ENCODE assay signal across 22 cellular contexts in the genomic region with DNA sequence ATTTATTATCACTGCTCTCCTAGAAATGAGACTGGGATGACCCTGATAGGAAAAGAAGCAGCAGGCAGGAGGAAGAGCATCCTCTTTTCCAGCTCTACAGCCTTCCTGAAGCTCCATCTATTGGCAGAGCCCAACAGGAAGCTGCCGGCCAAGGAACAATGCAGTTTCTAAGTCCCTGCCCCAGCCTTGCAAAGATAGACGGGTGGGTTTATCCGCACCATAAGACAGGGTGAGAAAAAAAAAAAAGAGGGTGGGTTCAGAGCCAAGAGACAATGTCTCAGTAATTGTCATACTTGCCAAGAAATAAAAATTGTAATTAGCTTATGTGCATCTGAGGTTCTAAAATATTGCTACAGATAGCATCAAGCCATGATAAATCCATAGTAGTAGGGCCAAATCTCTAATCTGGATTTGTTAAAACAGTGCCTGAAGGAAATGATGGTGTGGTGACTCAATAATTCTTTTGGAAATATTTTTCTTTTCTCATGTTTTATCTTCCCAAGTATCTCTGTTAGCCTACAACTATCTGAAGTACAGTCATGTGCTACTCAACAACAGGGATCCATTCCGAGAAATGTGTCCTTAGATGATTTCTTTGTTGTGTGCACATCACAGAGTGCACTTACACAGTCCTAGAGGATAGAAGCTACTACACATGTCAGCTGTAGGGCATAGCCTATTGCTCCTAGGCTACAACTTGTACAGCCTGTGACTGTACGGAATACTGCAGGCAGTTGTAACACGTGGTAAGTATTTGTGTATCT.
DNase-seq lines count a peak whose midpoint lies in the region; ATAC-seq, FAIRE-seq and TF ChIP-seq lines count a peak whose summit lies in the region.
"Had no signal": no experiment of that assay in that cellular context is flagged by ENCODE, and none has a peak within 500 bp of the region (broad histone marks: within the 10 kb centered on the region; RNA-seq: fewer than 3 reads in every experiment).

No MANE protein-coding gene starts in this region.

- H2BK5ac ChIP-seq in mesenchymal stem cell (ENCODE audit: low read depth, low read length, poor library complexity, severe bottlenecking): no peak overlapping the region

- no peak overlapping the region for H2AK5ac ChIP-seq in mesenchymal stem cell (ENCODE audit: low read length, severe bottlenecking)

- H3K9me3 ChIP-seq in endothelial cell of umbilical vein (replicated peaks; ENCODE audit: control insufficient read depth, insufficient read depth, low read length): no peaks in the 10 kb centered on the region
- H3K9me3 ChIP-seq in mesenchymal stem cell (ENCODE audit: control insufficient read depth, low read length): no peaks in the 10 kb centered on the region
- H3K9me3 ChIP-seq in stomach: no peaks in the 10 kb centered on the region
- H3K9me3 ChIP-seq: ovary, uterus had no signal

- H3K4ac ChIP-seq in mesenchymal stem cell (ENCODE audit: low read depth in 1 of 2, low read length in 2 of 2): no peak overlapping the region

- H3K23ac ChIP-seq in mesenchymal stem cell (ENCODE audit: low read length in 2 of 2): no peak overlapping the region

- CTCF ChIA-PET in endothelial cell of umbilical vein (lab: Charles Lee): no interaction called here

- BruUV-seq in endothelial cell of umbilical vein (replicated peaks; lab: Mats Ljungman, UMichigan): no TSS peak

- WGBS in mesenchymal stem cell: 93% methylated on average over 4 of the region's 6 CpGs
- WGBS in stomach, 5 donors: 73 to 85% (median 77%) methylated on average over 6 of the region's 6 CpGs

- dilution Hi-C loops in endothelial cell of umbilical vein (cut with MboI; ENCODE audit: extremely low pct_ligation_motif_present, low sequenced_read_pairs): no loop called here

- H3K36me3 ChIP-seq in endothelial cell of umbilical vein (ENCODE audit: control insufficient read depth in 2 of 2, extremely low read depth in 1 of 2, insufficient read depth in 2 of 2, low read length in 2 of 2): no peaks in the 10 kb centered on the region
- H3K36me3 ChIP-seq in mesenchymal stem cell (ENCODE audit: control insufficient read depth in 1 of 2, insufficient read depth in 2 of 2, low read depth in 1 of 2, low read length in 2 of 2): no peaks in the 10 kb centered on the region
- no peaks in the 10 kb centered on the region for H3K36me3 ChIP-seq in stomach
- H3K36me3 ChIP-seq: BLaER1 treated with 17β-estradiol and CSF1 and Interleukin-3, amounts not matched to agents 10 nM and 100 nM; heart right ventricle; ovary; uterus had no signal

- no peak overlapping the region for H2BK15ac ChIP-seq in mesenchymal stem cell (ENCODE audit: low read depth, poor library complexity, severe bottlenecking)

- no peaks in the 10 kb centered on the region for H3K79me1 ChIP-seq in mesenchymal stem cell (replicated peaks; ENCODE audit: low read length, poor library complexity, severe bottlenecking)

- TF ChIP-seq EP300 in stomach (IDR thresholded peaks at IDR 0.05): no peak

- no peak overlapping the region for H2BK120ac ChIP-seq in mesenchymal stem cell (ENCODE audit: low read depth, low read length)

- no peak for ATAC-seq in HG03439 (IDR thresholded peaks at IDR 0.05; ENCODE audit: unreplicated experiment)
- ATAC-seq: activated naive CD4-positive, alpha-beta T cell treated with anti-CD3 and anti-CD28 coated beads, Interleukin-2, amount 50 U/mL, for 72 hours; K562; stimulated activated memory B cell treated with anti-CD40 and anti-IgM and Interleukin-4, amounts not matched to agents 10 μg/mL and 1 μg/mL and 100 μg/mL, for 72 hours had no signal

- H3K4me1 ChIP-seq in endothelial cell of umbilical vein (ENCODE audit: control insufficient read depth, extremely low read depth, insufficient read depth, low read length) (no peaks in the 10 kb centered on the region), mesenchymal stem cell (ENCODE audit: control insufficient read depth, insufficient read depth, low read depth, low read length) (no peaks in the 10 kb centered on the region), stomach (no peaks in the 10 kb centered on the region)
- H3K4me1 ChIP-seq: uterus had no signal

- TF ChIP-seq CTCF in AG09309 (IDR thresholded peaks at IDR 0.05; ENCODE audit: control insufficient read depth, insufficient read depth, low read depth, low read length, missing control alignments) (peak; percentile 41), endothelial cell of umbilical vein (IDR thresholded peaks at IDR 0.05; ENCODE audit: extremely low read depth in 1 of 2, insufficient read depth in 1 of 2, low read depth in 1 of 2, low read length in 2 of 2) (no peak), stomach (IDR thresholded peaks at IDR 0.05) (no peak)

- H3K4me2 ChIP-seq in endothelial cell of umbilical vein (ENCODE audit: insufficient read depth, low read length): no peak overlapping the region
- H3K4me2 ChIP-seq in mesenchymal stem cell (ENCODE audit: low read length, poor library complexity, severe bottlenecking): no peak overlapping the region

- no peaks in the 10 kb centered on the region for H3K79me2 ChIP-seq in endothelial cell of umbilical vein (ENCODE audit: control insufficient read depth, insufficient read depth, low read length)

- H4K20me1 ChIP-seq in endothelial cell of umbilical vein (replicated peaks; ENCODE audit: control insufficient read depth, extremely low read depth, insufficient read depth, low read length): no peaks in the 10 kb centered on the region
- H4K20me1 ChIP-seq: BLaER1 treated with 17β-estradiol and CSF1 and Interleukin-3, amounts not matched to agents 10 nM and 100 nM had no signal

- H4K8ac ChIP-seq in mesenchymal stem cell (ENCODE audit: low read length): no peak overlapping the region

- FAIRE-seq in endothelial cell of umbilical vein (lab: Jason Lieb, UNC): no peak
- FAIRE-seq: endometrium, GM19239, K562, TTC549 had no signal

- intact Hi-C loops in endothelial cell of umbilical vein (cut with micrococcal nuclease) (no loop called here), stomach (cut with DNase I; ENCODE audit: low total_unique reads) (no loop called here)

- no peak overlapping the region for H3K14ac ChIP-seq in mesenchymal stem cell (ENCODE audit: low read length in 2 of 2)

- H2BK12ac ChIP-seq in mesenchymal stem cell (ENCODE audit: low read length in 2 of 2): no peak overlapping the region

- no peak overlapping the region for H4K91ac ChIP-seq in mesenchymal stem cell (ENCODE audit: low read length)

- H3K9ac ChIP-seq in endothelial cell of umbilical vein (replicated peaks; ENCODE audit: extremely low read depth, insufficient read depth, low read length): no peak overlapping the region
- peak overlapping the region; percentile 77 for H3K9ac ChIP-seq in mesenchymal stem cell (ENCODE audit: low read length)
- H3K9ac ChIP-seq: BLaER1 treated with 17β-estradiol and CSF1 and Interleukin-3, amounts not matched to agents 10 nM and 100 nM had no signal

- DNase-seq in AG09309 (ENCODE audit: low read depth) (peak; percentile 69), HS-5 (ENCODE audit: low read depth) (peak; percentile 20), endothelial cell of umbilical vein (ENCODE audit: low read depth, low spot score) (no peak), mesenchymal stem cell (peak; percentile 44), NCI-H2029 (lab: John Stamatoyannopoulos, UW) (no peak), stomach (no peak), NCI-H1930 (lab: John Stamatoyannopoulos, UW) (no peak)
- DNase-seq: DMS 273 treated with DMSO at 0.1 percent for 48 hours, heart right ventricle, NCI-H1436 treated with DMSO at 0.1 percent for 48 hours, ovary, uterus had no signal

- H3K18ac ChIP-seq in mesenchymal stem cell (ENCODE audit: low read depth in 1 of 2, low read length in 2 of 2): peak overlapping the region in 1 of 2 experiments; percentile 57

- TF ChIP-seq POLR2A in endothelial cell of umbilical vein (IDR thresholded peaks at IDR 0.05; ENCODE audit: low read depth, low read length): no peak
- no peak for TF ChIP-seq POLR2A in stomach (IDR thresholded peaks at IDR 0.05)

- POLR2A ChIA-PET in endothelial cell of umbilical vein (lab: Charles Lee): no interaction called here

- H3K9me1 ChIP-seq in endothelial cell of umbilical vein (replicated peaks; ENCODE audit: control insufficient read depth, extremely low read depth, insufficient read depth, low read length): no peaks in the 10 kb centered on the region

- no peak overlapping the region for H3K27ac ChIP-seq in endothelial cell of umbilical vein (ENCODE audit: insufficient read depth, low read depth, low read length)
- no peak overlapping the region for H3K27ac ChIP-seq in mesenchymal stem cell (ENCODE audit: low read length, poor library complexity, severe bottlenecking)
- no peak overlapping the region for H3K27ac ChIP-seq in stomach
- H3K27ac ChIP-seq: ovary, uterus had no signal

- H3K4me3 ChIP-seq in AG09309 (ENCODE audit: control insufficient read depth, low read depth, low read length): no peak overlapping the region
- no peak overlapping the region for H3K4me3 ChIP-seq in endothelial cell of umbilical vein (replicated peaks in 1 of 3; ENCODE audit: insufficient read depth in 1 of 3, low read depth in 1 of 3, low read length in 3 of 3)
- H3K4me3 ChIP-seq in mesenchymal stem cell (ENCODE audit: insufficient read depth in 1 of 2, low read depth in 1 of 2, low read length in 2 of 2): no peak overlapping the region
- no peak overlapping the region for H3K4me3 ChIP-seq in stomach
- H3K4me3 ChIP-seq: BLaER1 treated with 17β-estradiol and CSF1 and Interleukin-3, amounts not matched to agents 10 nM and 100 nM; heart right ventricle; K562; ovary; SK-N-MC; smooth muscle cell; uterus had no signal

- H2AFZ ChIP-seq in endothelial cell of umbilical vein (ENCODE audit: low read depth, low read length) (no peak overlapping the region), mesenchymal stem cell (ENCODE audit: low read depth, low read length) (no peak overlapping the region)

- H3K27me3 ChIP-seq in endothelial cell of umbilical vein (ENCODE audit: control insufficient read depth in 2 of 2, insufficient read depth in 2 of 2, low read length in 2 of 2) (no peaks in the 10 kb centered on the region), mesenchymal stem cell (ENCODE audit: control insufficient read depth in 1 of 2, insufficient read depth in 1 of 2, low read length in 2 of 2) (no peaks in the 10 kb centered on the region), stomach (no peaks in the 10 kb centered on the region)
- H3K27me3 ChIP-seq: BLaER1 treated with 17β-estradiol and CSF1 and Interleukin-3, amounts not matched to agents 10 nM and 100 nM; heart right ventricle; ovary; uterus had no signal

TF ChIP-seq in endothelial cell of umbilical vein, 7 proteins besides CTCF, POLR2A, EP300 and RAD21 (continues in another document):
- TF ChIP-seq GATA2 (IDR thresholded peaks at IDR 0.05; ENCODE audit: insufficient read depth, insufficient read length, low read depth, low read length): peak; percentile 28
- no peak for TF ChIP-seq EZH2 (IDR thresholded peaks at IDR 0.05; ENCODE audit: borderline replicate concordance, low read depth, low read length, severe bottlenecking)
- TF ChIP-seq POLR2AphosphoS5 (IDR thresholded peaks at IDR 0.05; ENCODE audit: insufficient read depth, low read depth, low read length): no peak
- TF ChIP-seq FOS (IDR thresholded peaks at IDR 0.05; ENCODE audit: borderline replicate concordance, insufficient read depth, low read length): peak; percentile 23

Comparison
In these comparisons a context has a peak if more than half of its experiments do, and no peak if none do; other contexts are left out.
1. DNase-seq: peak in AG09309 (single experiment), HS-5 (single experiment) and mesenchymal stem cell (single experiment); none in endothelial cell of umbilical vein (single experiment), NCI-H2029 (single experiment), stomach (single experiment) and NCI-H1930 (0 of 2).